ENCODE assay signal across 9 cellular contexts in genomic region chr1:112172294-112172882, GRCh38.
DNase-seq lines count a peak whose midpoint lies in the region; ATAC-seq and TF ChIP-seq lines count a peak whose summit lies in the region.
"Had no signal": no experiment of that assay in that cellular context is flagged by ENCODE, and none has a peak within 500 bp of the region (broad histone marks: within the 10 kb centered on the region; RNA-seq: fewer than 3 reads in every experiment).

No MANE protein-coding gene starts in this region.

- no peaks in the 10 kb centered on the region for H3K9me3 ChIP-seq in psoas muscle
- H3K9me3 ChIP-seq: mucosa of descending colon had no signal

- H3K27ac Mint-ChIP-seq in chondrocyte (ENCODE audit: unreplicated experiment), result no peak overlapping the region

- TF ChIP-seq CTCF in fibroblast of mammary gland (conservative IDR thresholded peaks at IDR 0.05; ENCODE audit: control insufficient read depth, insufficient read depth, low read depth, low read length) (no peak), psoas muscle (IDR thresholded peaks at IDR 0.05) (no peak), dorsolateral prefrontal cortex (IDR thresholded peaks at IDR 0.05 in 54 of 56, conservative IDR thresholded peaks at IDR 0.05 in 2 of 56; ENCODE audit: low read depth in 1 of 56, partially characterized antibody in 56 of 56) (no peak), chondrocyte (IDR thresholded peaks at IDR 0.05) (no peak)

- H3K9me3 Mint-ChIP-seq in chondrocyte (ENCODE audit: low read depth), result peaks cover 2% of the 10 kb centered on the region

- H3K4me1 ChIP-seq in psoas muscle, result no peaks in the 10 kb centered on the region

- DNase-seq in SIG-M5 treated with dmso at 0.1 percent for 504 hours (lab: John Stamatoyannopoulos, UW; ENCODE audit: unreplicated experiment), result peak; percentile 40
- DNase-seq in SIG-M5 (lab: John Stamatoyannopoulos, UW), result no peak
- DNase-seq in OCI-M1 (lab: John Stamatoyannopoulos, UW), result peak; percentile 63
- DNase-seq in fibroblast of mammary gland (ENCODE audit: low read depth), result peak; percentile 58
- DNase-seq in psoas muscle, result peak; percentile 17 to 51
- no peak for DNase-seq in dorsolateral prefrontal cortex
- DNase-seq in chondrocyte (ENCODE audit: low spot score), result no peak

- intact Hi-C loops in psoas muscle (cut with DNase I) (no loop called here), dorsolateral prefrontal cortex (cut with DNase I) (no loop called here)

- H3K4me1 Mint-ChIP-seq in chondrocyte (ENCODE audit: low read depth), result no peaks in the 10 kb centered on the region

- H3K27ac ChIP-seq in psoas muscle, result no peak overlapping the region
- H3K27ac ChIP-seq in dorsolateral prefrontal cortex, result no peak overlapping the region

- no peaks in the 10 kb centered on the region for H3K27me3 ChIP-seq in psoas muscle (ENCODE audit: insufficient read depth in 3 of 3, low read length in 2 of 3)
- peaks cover 0 to 4% (median 0%) of the 10 kb centered on the region in 45 donors for H3K27me3 ChIP-seq in dorsolateral prefrontal cortex

- H3K36me3 ChIP-seq in psoas muscle (ENCODE audit: insufficient read depth in 1 of 2, low read depth in 1 of 2), result no peaks in the 10 kb centered on the region

- ATAC-seq in psoas muscle (no peak), GM19455 (IDR thresholded peaks at IDR 0.05; ENCODE audit: unreplicated experiment) (no peak)
- ATAC-seq: mucosa of descending colon had no signal

- H3K36me3 Mint-ChIP-seq in chondrocyte (ENCODE audit: low read depth), result no peaks in the 10 kb centered on the region

- H3K4me3 ChIP-seq in fibroblast of mammary gland (ENCODE audit: control insufficient read depth, low read depth, low read length), result no peak overlapping the region
- no peak overlapping the region for H3K4me3 ChIP-seq in psoas muscle
- no peak overlapping the region for H3K4me3 ChIP-seq in dorsolateral prefrontal cortex
- H3K4me3 ChIP-seq: mucosa of descending colon had no signal

- H3K4me3 Mint-ChIP-seq in chondrocyte (ENCODE audit: unreplicated experiment), result no peak overlapping the region

- peaks cover 3% of the 10 kb centered on the region for H3K27me3 Mint-ChIP-seq in chondrocyte (ENCODE audit: low read depth)

- WGBS in psoas muscle, 3 donors, result 10 to 13% (median 11%) methylated on average over 2 of the region's 2 CpGs

Comparison
In these comparisons a context has a peak if more than half of its experiments do, and no peak if none do; other contexts are left out.
1. DNase-seq: peak in SIG-M5 treated with dmso at 0.1 percent for 504 hours (single experiment), OCI-M1 (single experiment), fibroblast of mammary gland (single experiment) and psoas muscle (2 of 2); none in SIG-M5 (single experiment), dorsolateral prefrontal cortex (0 of 10) and chondrocyte (single experiment).